Comparison of ENCODE assay signal across 13 cellular contexts in genomic region chr5:36928947-36929346, GRCh38. TPM values are rescaled to one million over a fixed set of nuclear protein-coding genes. Genes with fewer than 3 reads are reported as not detected.
A peak's percentile ranks its signal among the peaks of the same experiment; 100 is the strongest.
DNase-seq lines count a peak whose midpoint lies in the region; ATAC-seq, FAIRE-seq and TF ChIP-seq lines count a peak whose summit lies in the region.
"Had no signal": no experiment of that assay in that cellular context is flagged by ENCODE, and none has a peak within 500 bp of the region (broad histone marks: within the 10 kb centered on the region; RNA-seq: fewer than 3 reads in every experiment).

No MANE protein-coding gene starts in this region.

- POLR2A ChIA-PET in HEK293 (lab: Yijun Ruan, JAX) (interaction anchor here (1.0 kb wide), 1 partner anchor 50 kb away, joined by 4 read pairs; no protein-coding TSS in a partner anchor), activated B cell treated with CpG ODN at 0.5 μM for 24 hours (lab: Charles Lee) (no interaction called here)

- peaks cover 0 to 3% of the 10 kb centered on the region in 2 experiments; a peak in 1 of 3 replicates for H3K36me3 ChIP-seq in HEK293 (ENCODE audit: control insufficient read depth in 2 of 2, insufficient read depth in 1 of 2, low read length in 2 of 2)
- H3K36me3 ChIP-seq: spleen had no signal

- FAIRE-seq in GM12892 (lab: Jason Lieb, UNC) = no peak

- H3K9me3 Mint-ChIP-seq in activated B cell treated with CpG ODN at 0.5 μM for 24 hours = no peaks in the 10 kb centered on the region
- H3K9me3 Mint-ChIP-seq: IgD-negative memory B cell had no signal

- DNase-seq in AG09309 (ENCODE audit: low read depth) = peak; percentile 35
- no peak for DNase-seq in activated B cell treated with CpG ODN at 0.5 μM for 24 hours
- peak; percentile 37 for DNase-seq in glomerular visceral epithelial cell (ENCODE audit: extremely low spot score)
- no peak for DNase-seq in stimulated activated CD4-positive, alpha-beta T cell treated with anti-CD3 and anti-CD28 coated beads, Interleukin-15, amount 100 ng/mL, for 24 hours
- no peak for DNase-seq in stimulated activated CD4-positive, alpha-beta T cell treated with anti-CD3 and anti-CD28 coated beads, Interleukin-2, amount 100 ng/mL, for 24 hours
- no peak for DNase-seq in GM12892 (ENCODE audit: insufficient read length)
- no peak for DNase-seq in stimulated activated CD4-positive, alpha-beta T cell treated with anti-CD3 and anti-CD28 coated beads, Interleukin-1b, Interleukin-23, amount 100 ng/mL, for 48 hours
- DNase-seq: activated naive CD8-positive, alpha-beta T cell treated with anti-CD3 and anti-CD28 coated beads, Interleukin-2, amount 10 ng/mL, durations not matched to agents 7 days and 5 days; NCI-H82; spleen; stimulated activated naive CD4-positive, alpha-beta T cell had no signal

- H3K27me3 Mint-ChIP-seq in activated B cell treated with CpG ODN at 0.5 μM for 24 hours = no peaks in the 10 kb centered on the region
- H3K27me3 Mint-ChIP-seq: activated naive CD8-positive, alpha-beta T cell treated with anti-CD3 and anti-CD28 coated beads, Interleukin-2, amount 10 ng/mL, durations not matched to agents 7 days and 5 days; IgD-negative memory B cell had no signal

- no peaks in the 10 kb centered on the region for H3K9me3 ChIP-seq in HEK293 (ENCODE audit: control insufficient read depth, insufficient read depth, low read depth, low read length)
- H3K9me3 ChIP-seq: spleen had no signal

- peaks cover 64% of the 10 kb centered on the region for H3K4me1 Mint-ChIP-seq in activated B cell treated with CpG ODN at 0.5 μM for 24 hours

- CTCF ChIA-PET in HEK293 (lab: Yijun Ruan, JAX) (interaction anchor here (0.8 kb wide), 1 partner anchor 17 kb away, joined by 6 read pairs; no protein-coding TSS in a partner anchor), activated B cell treated with CpG ODN at 0.5 μM for 24 hours (lab: Charles Lee) (interaction anchor here (1.0 kb wide), 1 partner anchor 17 kb away, joined by 4 read pairs; no protein-coding TSS in a partner anchor)

- intact Hi-C loops in activated B cell treated with CpG ODN at 0.5 μM for 24 hours (cut with micrococcal nuclease) = loop anchor here (2.0 kb wide), 1 partner anchor 14 kb away; no protein-coding TSS in a partner anchor

- no peak overlapping the region for H3K27ac Mint-ChIP-seq in activated B cell treated with CpG ODN at 0.5 μM for 24 hours
- H3K27ac Mint-ChIP-seq: activated naive CD8-positive, alpha-beta T cell treated with anti-CD3 and anti-CD28 coated beads, Interleukin-2, amount 10 ng/mL, durations not matched to agents 7 days and 5 days; IgD-negative memory B cell had no signal

- H3K36me3 Mint-ChIP-seq in activated B cell treated with CpG ODN at 0.5 μM for 24 hours (ENCODE audit: low read depth) = peaks cover 5% of the 10 kb centered on the region

- H3K27ac ChIP-seq in HEK293 (ENCODE audit: extremely low read depth, low read depth, low read length) = no peak overlapping the region
- H3K27ac ChIP-seq: spleen had no signal

- no peak for ATAC-seq in activated B cell treated with CpG ODN at 0.5 μM for 24 hours (ENCODE audit: low read depth)

- H3K4me3 Mint-ChIP-seq in activated B cell treated with CpG ODN at 0.5 μM for 24 hours = peak overlapping the region; percentile 36
- H3K4me3 Mint-ChIP-seq: activated naive CD8-positive, alpha-beta T cell treated with anti-CD3 and anti-CD28 coated beads, Interleukin-2, amount 10 ng/mL, durations not matched to agents 7 days and 5 days had no signal

- H3K4me1 ChIP-seq in HEK293 (ENCODE audit: control insufficient read depth, insufficient read depth, low read length) = peaks cover 35% of the 10 kb centered on the region

- no peak overlapping the region for H3K4me3 ChIP-seq in AG09309 (ENCODE audit: control insufficient read depth, low read depth, low read length)
- H3K4me3 ChIP-seq in HEK293 (ENCODE audit: low read depth, low read length) = no peak overlapping the region
- H3K4me3 ChIP-seq: spleen had no signal

- TF ChIP-seq CTCF in AG09309 (IDR thresholded peaks at IDR 0.05; ENCODE audit: control insufficient read depth, insufficient read depth, low read depth, low read length, missing control alignments) (no peak), HEK293 (tag by site-specific recombination; IDR thresholded peaks at IDR 0.05) (no peak), activated B cell treated with CpG ODN at 0.5 μM for 24 hours (IDR thresholded peaks at IDR 0.05) (no peak)

- TF ChIP-seq POLR2A in GM12892 (IDR thresholded peaks at IDR 0.05; ENCODE audit: low read depth, low read length) = no peak

TF ChIP-seq in HEK293, 187 proteins besides CTCF, POLR2A, EP300 and RAD21 (continues in another document):
- no peak for TF ChIP-seq ZNF548 (tag by site-specific recombination; IDR thresholded peaks at IDR 0.05)
- no peak for TF ChIP-seq ZNF585B (tag by site-specific recombination; IDR thresholded peaks at IDR 0.05)
- 0 out of 2 replicates have a peak, but pooled peaks have one; percentile 28 for TF ChIP-seq ZNF660 (tag by site-specific recombination; IDR thresholded peaks at IDR 0.05)
- TF ChIP-seq ZBTB1 (tag by site-specific recombination; IDR thresholded peaks at IDR 0.05) = peak; percentile 71; the same call in 1 of the 2 replicates
- TF ChIP-seq ZNF280D (tag by site-specific recombination; IDR thresholded peaks at IDR 0.05) = no peak
- TF ChIP-seq SCRT2 (tag by site-specific recombination; IDR thresholded peaks at IDR 0.05) = peak; percentile 44; the same call in 1 of the 2 replicates
- peak; percentile 60; the same call in 1 of the 2 replicates for TF ChIP-seq PRDM1 (tag by site-specific recombination; IDR thresholded peaks at IDR 0.05)
- no peak for TF ChIP-seq ZNF140 (tag by site-specific recombination; IDR thresholded peaks at IDR 0.05)
- TF ChIP-seq ZNF423 (tag by site-specific recombination; IDR thresholded peaks at IDR 0.05) = no peak; the same call in 1 of the 2 replicates
- no peak; the same call in 1 of the 2 replicates for TF ChIP-seq ATF2 (tag by site-specific recombination; IDR thresholded peaks at IDR 0.05; ENCODE audit: low read depth)
- no peak for TF ChIP-seq ZNF16 (tag by site-specific recombination; IDR thresholded peaks at IDR 0.05; ENCODE audit: low read depth)
- peak; percentile 94 for TF ChIP-seq FEZF1 (tag by site-specific recombination; IDR thresholded peaks at IDR 0.05)
- TF ChIP-seq ZNF292 (tag by site-specific recombination; IDR thresholded peaks at IDR 0.05; ENCODE audit: borderline replicate concordance, low read depth) = no peak
- peak; percentile 96 for TF ChIP-seq ZEB2 (tag by site-specific recombination; IDR thresholded peaks at IDR 0.05)
- TF ChIP-seq ZNF600 (tag by site-specific recombination; IDR thresholded peaks at IDR 0.05) = peak; percentile 63; the same call in 1 of the 2 replicates
- no peak for TF ChIP-seq ZNF544 (tag by site-specific recombination; IDR thresholded peaks at IDR 0.05)
- TF ChIP-seq ZNF530 (tag by site-specific recombination; IDR thresholded peaks at IDR 0.05; ENCODE audit: low read depth) = no peak
- TF ChIP-seq ZNF404 (tag by site-specific recombination; IDR thresholded peaks at IDR 0.05) = no peak
- no peak for TF ChIP-seq HOXD13 (CRISPR knock-in tag; IDR thresholded peaks at IDR 0.05; ENCODE audit: borderline replicate concordance)
- TF ChIP-seq ZNF747 (tag by site-specific recombination; IDR thresholded peaks at IDR 0.05) = no peak
- no peak for TF ChIP-seq ZNF274 (IDR thresholded peaks at IDR 0.05; ENCODE audit: low read length)
- TF ChIP-seq ZNF274 (tag by site-specific recombination; IDR thresholded peaks at IDR 0.05; ENCODE audit: borderline replicate concordance) = no peak
- no peak for TF ChIP-seq ZNF138 (tag by site-specific recombination; IDR thresholded peaks at IDR 0.05; ENCODE audit: borderline replicate concordance)
- peak; percentile 92 for TF ChIP-seq OSR2 (tag by site-specific recombination; IDR thresholded peaks at IDR 0.05)
- TF ChIP-seq ZNF701 (tag by site-specific recombination; IDR thresholded peaks at IDR 0.05) = no peak
- no peak for TF ChIP-seq ZNF610 (tag by site-specific recombination; IDR thresholded peaks at IDR 0.05; ENCODE audit: borderline replicate concordance)
- no peak for TF ChIP-seq HOXC10 (CRISPR knock-in tag; IDR thresholded peaks at IDR 0.05)
- TF ChIP-seq ZNF157 (tag by site-specific recombination; IDR thresholded peaks at IDR 0.05) = no peak

RNA-seq across cellular contexts. Expression of gene NIPBL, which starts 52.4 kb away (rescaled TPM):
- total RNA-seq in activated B cell treated with CpG ODN at 0.5 μM for 24 hours = 75.2 and 82.5 TPM in 2 replicates
- 17.6 TPM for polyA plus RNA-seq in GM12892 (2012; ENCODE audit: missing spikeins)

Comparison
In these comparisons a context has a peak if more than half of its experiments do, and no peak if none do; other contexts are left out.
1. DNase-seq: peak in AG09309 (single experiment) and glomerular visceral epithelial cell (single experiment); none in activated B cell treated with CpG ODN at 0.5 μM for 24 hours (single experiment), stimulated activated CD4-positive, alpha-beta T cell treated with anti-CD3 and anti-CD28 coated beads, Interleukin-15, amount 100 ng/mL, for 24 hours (single experiment), stimulated activated CD4-positive, alpha-beta T cell treated with anti-CD3 and anti-CD28 coated beads, Interleukin-2, amount 100 ng/mL, for 24 hours (0 of 2), GM12892 (single experiment) and stimulated activated CD4-positive, alpha-beta T cell treated with anti-CD3 and anti-CD28 coated beads, Interleukin-1b, Interleukin-23, amount 100 ng/mL, for 48 hours (single experiment).